In genomic region chr1:237058470-237058869, GRCh38 we compare ENCODE assay signal across 8 cellular contexts. TPM values are rescaled to one million over a fixed set of nuclear protein-coding genes. Genes with fewer than 3 reads are reported as not detected.
"Had no signal": no experiment of that assay in that cellular context is flagged by ENCODE, and none has a peak within 500 bp of the region (broad histone marks: within the 10 kb centered on the region; RNA-seq: fewer than 3 reads in every experiment).

No MANE protein-coding gene starts in this region.

- ATAC-seq: GM23338, HepG2 had no signal

- H3K4me1 Mint-ChIP-seq: IgD-negative memory B cell had no signal

- FAIRE-seq: H1, H54, HepG2 had no signal

- H3K27ac Mint-ChIP-seq: GM23338, H9, IgD-negative memory B cell had no signal

- H3K4me3 Mint-ChIP-seq: GM23338, H9, IgD-negative memory B cell had no signal

- H3K9me3 Mint-ChIP-seq: GM23338 had no signal

- H2AFZ ChIP-seq: GM23338 had no signal

- DNase-seq: H9, HCEC 1CT had no signal

- H3K4me3 ChIP-seq: GM23338 had no signal

RNA-seq across cellular contexts. Expression of gene RYR2, which starts 16.5 kb away (rescaled TPM):
- total RNA-seq: HepG2, HT-29 had no signal
- polyA plus RNA-seq: HepG2, IgD-negative memory B cell had no signal

RNA-seq across cellular contexts. Expression of gene MT1HL1, which starts 54.2 kb away (rescaled TPM):
- total RNA-seq: GM23338, H1, H9, HepG2, HT-29 had no signal
- polyA plus RNA-seq: GM23338, H1, HepG2, IgD-negative memory B cell had no signal
